8 cellular contexts compared by ENCODE assay signal in the genomic region with DNA sequence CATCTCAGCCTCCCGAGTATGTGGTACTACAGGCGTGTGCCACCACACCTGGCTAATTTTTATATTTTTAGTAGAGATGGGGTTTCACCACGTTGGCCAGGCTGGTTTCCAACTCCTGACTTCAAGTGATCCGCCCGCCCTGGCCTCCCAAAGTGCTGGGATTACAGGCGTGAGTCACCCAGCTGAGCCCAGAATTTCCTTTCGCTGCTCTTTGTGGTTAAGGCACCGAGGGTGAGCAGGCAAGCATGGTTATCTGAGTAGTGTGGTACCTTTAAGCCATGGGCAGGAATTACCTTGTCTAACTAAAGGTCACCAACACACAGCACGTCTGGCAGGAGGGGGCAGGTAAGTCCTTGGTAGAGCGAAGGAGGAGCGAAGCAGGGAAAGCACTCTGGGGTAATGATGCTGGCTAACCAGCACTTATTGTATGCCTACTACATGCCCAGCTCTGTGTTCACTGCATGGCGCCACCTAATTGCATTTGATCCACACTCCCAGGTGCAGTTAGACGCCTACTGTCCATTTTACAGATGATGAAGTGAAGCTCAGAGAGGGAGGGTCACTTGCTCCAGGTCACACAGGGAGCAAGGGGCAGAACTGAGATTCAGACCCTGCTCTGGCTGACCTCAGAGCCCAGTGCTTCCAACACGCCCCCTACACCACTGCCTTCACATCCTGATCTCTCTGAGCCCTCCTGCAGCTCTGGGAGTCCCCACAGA.
DNase-seq lines count a peak whose midpoint lies in the region; ATAC-seq and TF ChIP-seq lines count a peak whose summit lies in the region.
"Had no signal": no experiment of that assay in that cellular context is flagged by ENCODE, and none has a peak within 500 bp of the region (broad histone marks: within the 10 kb centered on the region; RNA-seq: fewer than 3 reads in every experiment).

No MANE protein-coding gene starts in this region.

- POLR2A ChIA-PET in RWPE1 (lab: Yijun Ruan, JAX; ENCODE audit: low non-redundant PET): no interaction called here

- peak; percentile 88 for DNase-seq in HCEC 1CT
- peak; percentile 58 for DNase-seq in RWPE1 (ENCODE audit: low spot score)
- peak; percentile 81 for DNase-seq in fibroblast of gingiva (ENCODE audit: low read depth)
- DNase-seq in smooth muscle cell of the brain vasculature (ENCODE audit: low read depth, low spot score): peak; percentile 67
- DNase-seq in erythroblast (lab: John Stamatoyannopoulos, UW): no peak
- no peak for DNase-seq in superior temporal gyrus (ENCODE audit: extremely low spot score)

- CTCF ChIA-PET in RWPE1 (lab: Yijun Ruan, JAX): no interaction called here

- peak overlapping the region; percentile 95 for H3K27ac ChIP-seq in RWPE1

- TF ChIP-seq CTCF in RWPE1 (conservative IDR thresholded peaks at IDR 0.05; ENCODE audit: low read depth): no peak

- ATAC-seq in HG02571 (IDR thresholded peaks at IDR 0.05; ENCODE audit: unreplicated experiment): no peak
- ATAC-seq: natural killer cell treated with Interleukin-12 subunit alpha and Interleukin-12 subunit beta and Interleukin-15 and Interleukin-18, amount 100 ng/mL, for 72 hours had no signal

- no peak for TF ChIP-seq POLR2A in erythroblast (IDR thresholded peaks at IDR 0.05; ENCODE audit: low read length)

Comparison
In these comparisons a context has a peak if more than half of its experiments do, and no peak if none do; other contexts are left out.
1. DNase-seq: peak in HCEC 1CT (single experiment), RWPE1 (single experiment), fibroblast of gingiva (single experiment) and smooth muscle cell of the brain vasculature (single experiment); none in erythroblast (0 of 2) and superior temporal gyrus (single experiment).